Comparison of ENCODE assay signal across 10 cellular contexts in the genomic region with DNA sequence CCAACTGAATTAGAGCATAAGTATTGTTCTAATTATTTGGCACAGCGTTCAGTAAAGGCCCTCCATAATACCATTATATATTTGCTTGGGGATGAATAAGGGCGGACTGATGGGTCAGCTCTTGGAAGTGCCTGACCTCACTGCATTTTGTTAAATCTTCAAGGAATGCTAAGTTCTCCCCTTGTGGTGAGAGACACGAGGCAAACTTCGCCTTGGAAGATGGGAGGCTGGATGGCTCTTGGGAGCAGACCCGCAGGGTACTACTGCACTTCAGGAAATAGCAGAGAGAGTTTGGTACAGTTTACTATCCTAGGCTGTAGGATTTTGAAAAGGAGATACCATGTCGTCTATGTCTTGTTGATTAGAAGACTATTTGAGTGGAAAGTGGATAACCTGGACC.
DNase-seq lines count a peak whose midpoint lies in the region; ATAC-seq and TF ChIP-seq lines count a peak whose summit lies in the region.
"Had no signal": no experiment of that assay in that cellular context is flagged by ENCODE, and none has a peak within 500 bp of the region (broad histone marks: within the 10 kb centered on the region; RNA-seq: fewer than 3 reads in every experiment).

No MANE protein-coding gene starts in this region.

- H3K4me2 ChIP-seq in osteoblast (ENCODE audit: insufficient read depth, low read length), result peak overlapping the region; percentile 92

- H3K27me3 ChIP-seq in osteoblast (ENCODE audit: insufficient read depth, low read length) (no peaks in the 10 kb centered on the region), left lung (no peaks in the 10 kb centered on the region)
- H3K27me3 ChIP-seq: SJCRH30 had no signal

- H3K9me3 Mint-ChIP-seq in activated CD4-positive, alpha-beta T cell treated with anti-CD3 and anti-CD28 coated beads, Interleukin-2, amount 10 ng/mL, durations not matched to agents 7 days and 5 days, result peaks cover 5% of the 10 kb centered on the region
- no peaks in the 10 kb centered on the region for H3K9me3 Mint-ChIP-seq in endothelial cell (ENCODE audit: unreplicated experiment)

- peak overlapping the region; percentile 76 for H3K4me3 Mint-ChIP-seq in activated CD4-positive, alpha-beta T cell treated with anti-CD3 and anti-CD28 coated beads, Interleukin-2, amount 10 ng/mL, durations not matched to agents 7 days and 5 days
- H3K4me3 Mint-ChIP-seq in endothelial cell (ENCODE audit: unreplicated experiment), result peak overlapping the region; percentile 96

- ATAC-seq in left lung, result no peak

- no peak for DNase-seq in activated CD4-positive, alpha-beta T cell treated with anti-CD3 and anti-CD28 coated beads, Interleukin-2, amount 10 ng/mL, durations not matched to agents 7 days and 5 days
- no peak for DNase-seq in activated CD4-positive, alpha-beta T cell treated with anti-CD3 and anti-CD28 coated beads for 1 hour
- DNase-seq in SK-MEL-5 (ENCODE audit: low read depth, low spot score) (peak; percentile 9), endothelial cell (ENCODE audit: low spot score) (no peak), osteoblast (ENCODE audit: insufficient read length, low spot score, missing footprints) (no peak), COLO668 (lab: John Stamatoyannopoulos, UW; ENCODE audit: unreplicated experiment) (no peak), activated gamma-delta T cell (lab: John Stamatoyannopoulos, UW) (no peak), left lung (no peak)
- DNase-seq: occipital lobe, SJCRH30 had no signal

- peaks cover 23% of the 10 kb centered on the region for H3K36me3 Mint-ChIP-seq in activated CD4-positive, alpha-beta T cell treated with anti-CD3 and anti-CD28 coated beads, Interleukin-2, amount 10 ng/mL, durations not matched to agents 7 days and 5 days (ENCODE audit: low read depth)
- H3K36me3 Mint-ChIP-seq in endothelial cell (ENCODE audit: low read depth, unreplicated experiment), result peaks cover 9% of the 10 kb centered on the region

- intact Hi-C loops in left lung (cut with DNase I), result no loop called here

- H4K20me1 ChIP-seq in osteoblast (ENCODE audit: insufficient read depth, low read length), result no peaks in the 10 kb centered on the region

- CTCF ChIA-PET in activated CD4-positive, alpha-beta T cell treated with anti-CD3 and anti-CD28 coated beads, Interleukin-2, amount 10 ng/mL, durations not matched to agents 7 days and 5 days (lab: Charles Lee), result interaction anchor here (0.6 kb wide), 1 partner anchor 37 kb away, joined by 4 read pairs; no protein-coding TSS in a partner anchor

- no peaks in the 10 kb centered on the region for H3K27me3 Mint-ChIP-seq in activated CD4-positive, alpha-beta T cell treated with anti-CD3 and anti-CD28 coated beads, Interleukin-2, amount 10 ng/mL, durations not matched to agents 7 days and 5 days
- no peaks in the 10 kb centered on the region for H3K27me3 Mint-ChIP-seq in endothelial cell (ENCODE audit: unreplicated experiment)

- peaks cover 11% of the 10 kb centered on the region for H3K79me2 ChIP-seq in osteoblast (ENCODE audit: insufficient read depth, low read length)

- H3K4me1 Mint-ChIP-seq in activated CD4-positive, alpha-beta T cell treated with anti-CD3 and anti-CD28 coated beads, Interleukin-2, amount 10 ng/mL, durations not matched to agents 7 days and 5 days, result peaks cover 28% of the 10 kb centered on the region
- peaks cover 21% of the 10 kb centered on the region for H3K4me1 Mint-ChIP-seq in endothelial cell (ENCODE audit: unreplicated experiment)

- POLR2A ChIA-PET in activated CD4-positive, alpha-beta T cell treated with anti-CD3 and anti-CD28 coated beads, Interleukin-2, amount 10 ng/mL, durations not matched to agents 7 days and 5 days (lab: Charles Lee), result no interaction called here

- peak overlapping the region; percentile 94 for H3K27ac Mint-ChIP-seq in activated CD4-positive, alpha-beta T cell treated with anti-CD3 and anti-CD28 coated beads, Interleukin-2, amount 10 ng/mL, durations not matched to agents 7 days and 5 days
- H3K27ac Mint-ChIP-seq in endothelial cell (ENCODE audit: unreplicated experiment), result peak overlapping the region; percentile 92

- H3K4me1 ChIP-seq in osteoblast (ENCODE audit: insufficient read depth, low read length) (peaks cover 14% of the 10 kb centered on the region), left lung (peaks cover 0 to 22% of the 10 kb centered on the region in 2 donors)

- TF ChIP-seq CTCF in endothelial cell (IDR thresholded peaks at IDR 0.05; ENCODE audit: unreplicated experiment) (no peak), osteoblast (IDR thresholded peaks at IDR 0.05; ENCODE audit: extremely low read depth, low read depth, low read length) (no peak), left lung (IDR thresholded peaks at IDR 0.05) (no peak)

- H3K4me3 ChIP-seq in osteoblast (ENCODE audit: insufficient read depth, low read length) (peak overlapping the region; percentile 91), left lung (no peak overlapping the region)

- in situ Hi-C loops in SK-MEL-5 (cut with HindIII; ENCODE audit: low pct_unique_long_range_greater_than_20kb, low sequenced_read_pairs), result no loop called here

- H3K27ac ChIP-seq in osteoblast (ENCODE audit: low read depth, low read length) (no peak overlapping the region), left lung (no peak overlapping the region)

- H2AFZ ChIP-seq in osteoblast (ENCODE audit: low read length), result no peak overlapping the region

- no peaks in the 10 kb centered on the region for H3K9me3 ChIP-seq in osteoblast (ENCODE audit: low read depth, low read length)
- no peaks in the 10 kb centered on the region for H3K9me3 ChIP-seq in left lung
- H3K9me3 ChIP-seq: SJCRH30 had no signal

- H3K36me3 ChIP-seq in osteoblast (ENCODE audit: insufficient read depth, low read length) (peaks cover 9% of the 10 kb centered on the region), left lung (no peaks in the 10 kb centered on the region)
